8 cellular contexts compared by ENCODE assay signal in the genomic region with DNA sequence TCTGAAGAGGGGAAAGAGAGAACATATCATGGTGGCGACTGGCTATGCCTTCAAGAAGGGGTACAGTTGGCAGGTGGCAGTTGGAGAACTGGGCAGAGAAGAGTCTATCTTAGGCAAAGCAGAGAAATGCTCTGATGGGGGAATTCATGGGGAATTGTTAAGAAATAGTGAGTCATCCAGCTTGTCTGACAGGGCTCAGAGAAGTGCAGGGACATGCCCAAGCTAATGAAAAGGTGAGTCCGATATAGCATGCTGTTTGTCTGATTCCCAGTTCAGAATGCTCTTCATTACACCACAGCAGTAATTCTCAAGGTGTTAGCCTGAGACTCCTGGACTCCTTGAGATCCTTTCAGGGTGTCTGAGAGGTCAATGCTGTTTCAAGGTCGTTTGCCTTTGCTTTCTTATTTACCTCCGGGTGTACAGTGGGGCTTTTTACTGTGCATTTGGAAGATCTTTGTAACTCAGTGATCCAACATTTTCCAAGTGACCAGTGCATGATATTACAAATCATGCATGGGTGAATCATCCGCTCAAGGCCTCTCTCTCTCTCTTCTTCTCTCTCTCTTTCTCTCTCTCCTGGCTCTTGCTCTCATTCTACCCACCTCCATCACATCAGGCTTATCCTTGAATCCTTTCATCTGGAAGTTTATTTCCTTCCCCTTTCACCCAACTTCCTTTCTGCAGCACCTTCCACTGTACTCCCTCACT. TPM values are rescaled to one million over a fixed set of nuclear protein-coding genes. Genes with fewer than 3 reads are reported as not detected.
A peak's percentile ranks its signal among the peaks of the same experiment; 100 is the strongest.
DNase-seq lines count a peak whose midpoint lies in the region; ATAC-seq and TF ChIP-seq lines count a peak whose summit lies in the region.
"Not testable (repeated sequence)": the region's sequence is repeated elsewhere in the genome, so short reads cannot be mapped to it uniquely, and the experiment has no call there.

No MANE protein-coding gene starts in this region.

- H3K23ac ChIP-seq in mesenchymal stem cell (ENCODE audit: low read length in 2 of 2), result not testable (repeated sequence)

- WGBS in mesenchymal stem cell, result 96% methylated on average over 4 of the region's 5 CpGs

- H3K27ac ChIP-seq in fibroblast of lung (ENCODE audit: insufficient read depth, low read length), result not testable (repeated sequence)
- peak overlapping the region; percentile 25 for H3K27ac ChIP-seq in mesenchymal stem cell (ENCODE audit: low read length, poor library complexity, severe bottlenecking)

- peak; percentile 71 for ATAC-seq in GM18868 (IDR thresholded peaks at IDR 0.05; ENCODE audit: unreplicated experiment)
- peak; percentile 31 for ATAC-seq in stimulated activated naive CD8-positive, alpha-beta T cell treated with anti-CD3 and anti-CD28 coated beads, Interleukin-15, Interleukin-2, amounts not matched to agents 100 U/mL and 50 U/mL, for 24 hours

- H4K91ac ChIP-seq in mesenchymal stem cell (ENCODE audit: low read length), result not testable (repeated sequence)

- H2BK5ac ChIP-seq in mesenchymal stem cell (ENCODE audit: low read depth, low read length, poor library complexity, severe bottlenecking), result not testable (repeated sequence)

- H2BK15ac ChIP-seq in mesenchymal stem cell (ENCODE audit: low read depth, poor library complexity, severe bottlenecking), result not testable (repeated sequence)

- TF ChIP-seq CTCF in fibroblast of lung (conservative IDR thresholded peaks at IDR 0.05 in 1 of 2, IDR thresholded peaks at IDR 0.05 in 1 of 2; ENCODE audit: low read depth in 1 of 2, low read length in 2 of 2), result not testable (repeated sequence)

- in situ Hi-C loops in ACHN (cut with HindIII; ENCODE audit: low pct_ligation_motif_present, low pct_unique_long_range_greater_than_20kb, low sequenced_read_pairs), result not testable (repeated sequence)

- not testable (repeated sequence) for H3K9ac ChIP-seq in fibroblast of lung (ENCODE audit: insufficient read depth, low read length)
- H3K9ac ChIP-seq in mesenchymal stem cell (ENCODE audit: low read length), result peak overlapping the region; percentile 77

- H3K79me2 ChIP-seq in fibroblast of lung (ENCODE audit: control insufficient read depth, insufficient read depth, low read length), result not testable (repeated sequence)

- not testable (repeated sequence) for H3K36me3 ChIP-seq in fibroblast of lung (ENCODE audit: control insufficient read depth, insufficient read depth, low read length); mesenchymal stem cell (ENCODE audit: control insufficient read depth in 1 of 2, insufficient read depth in 2 of 2, low read depth in 1 of 2, low read length in 2 of 2)

- H3K79me1 ChIP-seq in mesenchymal stem cell (replicated peaks; ENCODE audit: low read length, poor library complexity, severe bottlenecking), result not testable (repeated sequence)

- not testable (repeated sequence) for H3K9me3 ChIP-seq in fibroblast of lung (ENCODE audit: control insufficient read depth, insufficient read depth, low read depth, low read length); mesenchymal stem cell (ENCODE audit: control insufficient read depth, low read length)

- peak; percentile 31 for DNase-seq in ACHN
- DNase-seq in LoVo (ENCODE audit: low spot score), result peak; percentile 26
- DNase-seq in SW480 (ENCODE audit: low spot score), result peak; percentile 31
- peak; percentile 55 for DNase-seq in astrocyte of the hippocampus (ENCODE audit: low read depth, low spot score)
- DNase-seq in fibroblast of lung (ENCODE audit: low read depth in 2 of 2), result peak; percentile 28 to 55
- not testable (repeated sequence) for DNase-seq in mesenchymal stem cell; stimulated activated naive CD8-positive, alpha-beta T cell treated with anti-CD3 and anti-CD28 coated beads, Interleukin-15, Interleukin-2, amounts not matched to agents 100 U/mL and 50 U/mL, for 24 hours

- H2AK5ac ChIP-seq in mesenchymal stem cell (ENCODE audit: low read length, severe bottlenecking), result peak overlapping the region; percentile 91

- H3K4me1 ChIP-seq in fibroblast of lung (ENCODE audit: control insufficient read depth, extremely low read depth, insufficient read depth, low read length); mesenchymal stem cell (ENCODE audit: control insufficient read depth, insufficient read depth, low read depth, low read length): not testable (repeated sequence)

- not testable (repeated sequence) for H3K27me3 ChIP-seq in fibroblast of lung (ENCODE audit: control insufficient read depth, insufficient read depth, low read length); mesenchymal stem cell (ENCODE audit: control insufficient read depth in 1 of 2, insufficient read depth in 1 of 2, low read length in 2 of 2)

- H2AFZ ChIP-seq in fibroblast of lung (ENCODE audit: low read length); mesenchymal stem cell (ENCODE audit: low read depth, low read length): not testable (repeated sequence)

- H3K18ac ChIP-seq in mesenchymal stem cell (ENCODE audit: low read depth in 1 of 2, low read length in 2 of 2), result not testable (repeated sequence)

- H3K14ac ChIP-seq in mesenchymal stem cell (ENCODE audit: low read length in 2 of 2), result not testable (repeated sequence)

- H3K4me3 ChIP-seq in fibroblast of lung (replicated peaks in 1 of 4; ENCODE audit: control extremely low read depth in 1 of 4, insufficient read depth in 1 of 4, low read depth in 3 of 4, low read length in 4 of 4); mesenchymal stem cell (ENCODE audit: insufficient read depth in 1 of 2, low read depth in 1 of 2, low read length in 2 of 2): not testable (repeated sequence)

- not testable (repeated sequence) for H3K4ac ChIP-seq in mesenchymal stem cell (ENCODE audit: low read depth in 1 of 2, low read length in 2 of 2)

- H3K4me2 ChIP-seq in fibroblast of lung (ENCODE audit: extremely low read depth, insufficient read depth, low read length); mesenchymal stem cell (ENCODE audit: low read length, poor library complexity, severe bottlenecking): not testable (repeated sequence)

- H2BK120ac ChIP-seq in mesenchymal stem cell (ENCODE audit: low read depth, low read length), result not testable (repeated sequence)

- H4K8ac ChIP-seq in mesenchymal stem cell (ENCODE audit: low read length), result not testable (repeated sequence)

- H4K20me1 ChIP-seq in fibroblast of lung (ENCODE audit: control insufficient read depth, extremely low read depth, insufficient read depth, low read length), result not testable (repeated sequence)

- H2BK12ac ChIP-seq in mesenchymal stem cell (ENCODE audit: low read length in 2 of 2), result not testable (repeated sequence)

RNA-seq across cellular contexts. Expression of gene PAX8, which starts 51.5 kb away (rescaled TPM):
- 0.50 and 0.51 TPM in 2 replicates for total RNA-seq in fibroblast of lung
- 0.26 and 0.28 TPM in 2 replicates for polyA plus RNA-seq in fibroblast of lung
- polyA plus RNA-seq in fibroblast of lung (2012), result 0.63 and 1.9 TPM in 2 replicates
- 0.52 and 2.3 TPM in 2 replicates for polyA minus RNA-seq in fibroblast of lung (ENCODE audit: low replicate concordance)
- 0.03 TPM for polyA plus RNA-seq in mesenchymal stem cell (2013, experiment 1 of 2)
- polyA plus RNA-seq in mesenchymal stem cell (2013, experiment 2 of 2), result 0.10 TPM
